Comparison of ENCODE assay signal across 15 cellular contexts in genomic region chr5:9431496-9432258, GRCh38.
DNase-seq lines count a peak whose midpoint lies in the region; ATAC-seq and TF ChIP-seq lines count a peak whose summit lies in the region.
"Had no signal": no experiment of that assay in that cellular context is flagged by ENCODE, and none has a peak within 500 bp of the region (broad histone marks: within the 10 kb centered on the region; RNA-seq: fewer than 3 reads in every experiment).

No MANE protein-coding gene starts in this region.

- H3K27me3 Mint-ChIP-seq in GM23338 (ENCODE audit: insufficient read depth, low read depth, poor library complexity) = peaks cover 5% of the 10 kb centered on the region
- H3K27me3 Mint-ChIP-seq: activated CD4-positive, alpha-beta T cell treated with anti-CD3 and anti-CD28 coated beads for 36 hours; naive B cell; stimulated activated naive CD8-positive, alpha-beta T cell treated with anti-CD3 and anti-CD28 coated beads, Interleukin-15, Interleukin-2, amounts not matched to agents 100 ng/mL and 50 ng/mL, for 24 hours had no signal

- no peaks in the 10 kb centered on the region for H3K9me3 Mint-ChIP-seq in GM23338
- H3K9me3 Mint-ChIP-seq: stimulated activated naive CD8-positive, alpha-beta T cell treated with anti-CD3 and anti-CD28 coated beads, Interleukin-15, Interleukin-2, amounts not matched to agents 100 ng/mL and 50 ng/mL, for 24 hours had no signal

- H3K27ac ChIP-seq in GM23338 (ENCODE audit: low read depth) = peak overlapping the region; percentile 23; the same call in 1 of the 2 replicates
- H3K27ac ChIP-seq in osteoblast (ENCODE audit: low read depth, low read length) = peak overlapping the region; percentile 35
- H3K27ac ChIP-seq: BLaER1 treated with 17β-estradiol and CSF1 and Interleukin-3, amounts not matched to agents 10 nM and 100 nM had no signal

- H3K9me3 ChIP-seq in osteoblast (ENCODE audit: low read depth, low read length) = no peaks in the 10 kb centered on the region
- H3K9me3 ChIP-seq: BLaER1 treated with 17β-estradiol and CSF1 and Interleukin-3, amounts not matched to agents 10 nM and 100 nM had no signal

- peaks cover 7% of the 10 kb centered on the region; the same call in 1 of the 2 replicates for H3K9me2 ChIP-seq in GM23338 (ENCODE audit: insufficient read depth)

- H3K27ac Mint-ChIP-seq in GM23338 = peak overlapping the region; percentile 2; the same call in 1 of the 2 replicates
- H3K27ac Mint-ChIP-seq: activated CD4-positive, alpha-beta T cell treated with anti-CD3 and anti-CD28 coated beads for 36 hours; naive B cell; stimulated activated naive CD8-positive, alpha-beta T cell treated with anti-CD3 and anti-CD28 coated beads, Interleukin-15, Interleukin-2, amounts not matched to agents 100 ng/mL and 50 ng/mL, for 24 hours had no signal

- TF ChIP-seq CTCF in GM23338 (conservative IDR thresholded peaks at IDR 0.05; ENCODE audit: low read depth in 2 of 2) = no peak
- TF ChIP-seq CTCF in fibroblast of pulmonary artery (IDR thresholded peaks at IDR 0.05; ENCODE audit: low read length, missing control alignments) = no peak
- no peak for TF ChIP-seq CTCF in osteoblast (IDR thresholded peaks at IDR 0.05; ENCODE audit: extremely low read depth, low read depth, low read length)

- H2AFZ ChIP-seq in GM23338 = no peak overlapping the region
- peak overlapping the region; percentile 78 for H2AFZ ChIP-seq in osteoblast (ENCODE audit: low read length)

- peak; percentile 72 for ATAC-seq in GM23338
- ATAC-seq in HG03521 (IDR thresholded peaks at IDR 0.05; ENCODE audit: unreplicated experiment) = no peak
- ATAC-seq: activated CD4-positive, alpha-beta T cell treated with anti-CD3 and anti-CD28 coated beads for 36 hours had no signal

- no peaks in the 10 kb centered on the region for H3F3A ChIP-seq in GM23338 (replicated peaks; ENCODE audit: low read depth)

- peaks cover 13% of the 10 kb centered on the region for H3K4me1 Mint-ChIP-seq in GM23338
- H3K4me1 Mint-ChIP-seq: activated CD4-positive, alpha-beta T cell treated with anti-CD3 and anti-CD28 coated beads for 36 hours; naive B cell had no signal

- no peak overlapping the region for H3K4me3 Mint-ChIP-seq in GM23338
- H3K4me3 Mint-ChIP-seq: activated CD4-positive, alpha-beta T cell treated with anti-CD3 and anti-CD28 coated beads for 36 hours; naive B cell; stimulated activated naive CD8-positive, alpha-beta T cell treated with anti-CD3 and anti-CD28 coated beads, Interleukin-15, Interleukin-2, amounts not matched to agents 100 ng/mL and 50 ng/mL, for 24 hours had no signal

- H3K36me3 ChIP-seq in GM23338 (ENCODE audit: insufficient read depth) (no peaks in the 10 kb centered on the region), osteoblast (ENCODE audit: insufficient read depth, low read length) (peaks cover 2% of the 10 kb centered on the region)
- H3K36me3 ChIP-seq: BLaER1 treated with 17β-estradiol and CSF1 and Interleukin-3, amounts not matched to agents 10 nM and 100 nM had no signal

- H3K79me2 ChIP-seq in GM23338 (replicated peaks; ENCODE audit: insufficient read depth) (no peaks in the 10 kb centered on the region), osteoblast (ENCODE audit: insufficient read depth, low read length) (peaks cover under 1% of the 10 kb centered on the region)

- H3K27me3 ChIP-seq in GM23338 (ENCODE audit: insufficient read depth) = no peaks in the 10 kb centered on the region
- H3K27me3 ChIP-seq in osteoblast (ENCODE audit: insufficient read depth, low read length) = no peaks in the 10 kb centered on the region
- H3K27me3 ChIP-seq: BLaER1 treated with 17β-estradiol and CSF1 and Interleukin-3, amounts not matched to agents 10 nM and 100 nM had no signal

- H3K4me1 ChIP-seq in GM23338 (ENCODE audit: insufficient read depth) = no peaks in the 10 kb centered on the region
- peaks cover 16% of the 10 kb centered on the region for H3K4me1 ChIP-seq in osteoblast (ENCODE audit: insufficient read depth, low read length)

- H3K4me3 ChIP-seq in GM23338 (no peak overlapping the region), fibroblast of pulmonary artery (replicated peaks; ENCODE audit: low read depth, low read length) (no peak overlapping the region), osteoblast (ENCODE audit: insufficient read depth, low read length) (no peak overlapping the region)
- H3K4me3 ChIP-seq: BLaER1 treated with 17β-estradiol and CSF1 and Interleukin-3, amounts not matched to agents 10 nM and 100 nM had no signal

- DNase-seq in GM23338 (ENCODE audit: low spot score) (peak; percentile 34), SK-N-DZ (ENCODE audit: low spot score) (peak; percentile 57), fibroblast of pulmonary artery (ENCODE audit: low read depth) (peak; percentile 58), osteoblast (ENCODE audit: insufficient read length, low spot score, missing footprints) (no peak), GDM1 (lab: John Stamatoyannopoulos, UW) (no peak), glomerular visceral epithelial cell (ENCODE audit: extremely low spot score) (no peak), activated gamma-delta T cell (lab: John Stamatoyannopoulos, UW) (no peak)
- DNase-seq: activated CD4-positive, alpha-beta T cell treated with anti-CD3 and anti-CD28 coated beads for 36 hours; activated naive CD4-positive, alpha-beta T cell treated with Interleukin-2 at 50 U/mL for 16 hours; effector CD8-positive, alpha-beta T cell; Kasumi-1; naive B cell had no signal

- H3K36me3 Mint-ChIP-seq in GM23338 (ENCODE audit: low read depth) = no peaks in the 10 kb centered on the region
- H3K36me3 Mint-ChIP-seq: naive B cell had no signal

- no peaks in the 10 kb centered on the region for H4K20me1 ChIP-seq in GM23338 (replicated peaks; ENCODE audit: insufficient read depth)
- no peaks in the 10 kb centered on the region for H4K20me1 ChIP-seq in osteoblast (ENCODE audit: insufficient read depth, low read length)
- H4K20me1 ChIP-seq: BLaER1 treated with 17β-estradiol and CSF1 and Interleukin-3, amounts not matched to agents 10 nM and 100 nM had no signal

- H3K4me2 ChIP-seq in GM23338 (no peak overlapping the region), osteoblast (ENCODE audit: insufficient read depth, low read length) (peak overlapping the region; percentile 68)
- H3K4me2 ChIP-seq: BLaER1 treated with 17β-estradiol and CSF1 and Interleukin-3, amounts not matched to agents 10 nM and 100 nM had no signal

TF ChIP-seq in GM23338, 12 proteins besides CTCF, POLR2A, EP300 and RAD21:
- TF ChIP-seq STAT1 (IDR thresholded peaks at IDR 0.05; ENCODE audit: unreplicated experiment) = no peak
- TF ChIP-seq CREB1 (CRISPR knock-in tag; IDR thresholded peaks at IDR 0.05; ENCODE audit: low read depth) = no peak

Comparison
In these comparisons a context has a peak if more than half of its experiments do, and no peak if none do; other contexts are left out.
1. DNase-seq: peak in GM23338 (single experiment), SK-N-DZ (single experiment) and fibroblast of pulmonary artery (single experiment); none in osteoblast (single experiment), GDM1 (single experiment), glomerular visceral epithelial cell (single experiment) and activated gamma-delta T cell (single experiment).